In the genomic region with DNA sequence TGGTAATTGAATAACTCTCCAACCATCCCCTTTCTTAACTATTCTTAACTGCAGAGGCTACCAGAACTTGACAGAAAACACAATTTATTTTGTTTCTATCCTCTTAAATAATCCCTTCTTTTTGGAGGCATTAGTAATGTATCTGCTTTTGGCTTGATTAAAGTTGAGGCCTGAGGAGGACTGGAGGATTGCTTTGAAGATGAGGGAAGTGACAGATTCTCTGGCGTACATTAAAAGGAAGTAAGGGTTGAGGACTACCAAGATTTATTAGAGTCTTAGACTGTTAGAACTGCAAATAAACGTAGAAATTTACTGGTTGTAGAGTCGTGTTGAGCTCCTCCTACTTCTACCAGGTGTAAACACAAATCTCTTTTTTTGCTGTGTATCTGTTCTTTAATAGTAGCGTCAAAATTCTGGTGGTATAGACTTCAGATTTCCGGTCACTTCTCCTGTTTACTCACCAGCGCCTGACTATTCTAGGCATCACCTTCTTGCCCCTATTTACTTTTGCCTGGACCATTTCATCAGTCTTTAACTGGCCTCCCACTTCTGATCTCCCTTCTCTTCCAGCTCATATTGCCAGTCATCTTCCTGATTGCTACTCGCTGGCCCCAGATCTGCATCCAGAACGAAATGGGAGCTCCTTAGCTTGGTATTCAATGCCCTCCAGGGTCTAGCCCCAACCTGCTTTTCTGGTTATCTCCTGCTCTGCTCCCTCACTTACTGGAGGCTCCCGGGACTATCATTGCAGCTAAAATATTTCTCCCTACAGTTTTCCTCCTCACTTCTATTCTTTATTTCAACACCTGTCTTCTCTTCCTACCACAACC, we compare ENCODE assay signal across 15 cellular contexts. TPM values are rescaled to one million over a fixed set of nuclear protein-coding genes. Genes with fewer than 3 reads are reported as not detected.
DNase-seq lines count a peak whose midpoint lies in the region; ATAC-seq and TF ChIP-seq lines count a peak whose summit lies in the region.
"Had no signal": no experiment of that assay in that cellular context is flagged by ENCODE, and none has a peak within 500 bp of the region (broad histone marks: within the 10 kb centered on the region; RNA-seq: fewer than 3 reads in every experiment).

No MANE protein-coding gene starts in this region.

- H3K79me2 ChIP-seq in fibroblast of lung (ENCODE audit: control insufficient read depth, insufficient read depth, low read length): peaks cover 97% of the 10 kb centered on the region

- H3K27ac Mint-ChIP-seq in T-helper 1 cell treated with Interleukin-12 subunit alpha and Interleukin-12 subunit beta and Interleukin-4 antibody, amounts not matched to agents 30 μg/mL and 1 μg/mL, for 36 hours: peak overlapping the region; percentile 10
- H3K27ac Mint-ChIP-seq: nephron had no signal

- H3K27me3 Mint-ChIP-seq in T-helper 1 cell treated with Interleukin-12 subunit alpha and Interleukin-12 subunit beta and Interleukin-4 antibody, amounts not matched to agents 30 μg/mL and 1 μg/mL, for 36 hours (ENCODE audit: low read depth): no peaks in the 10 kb centered on the region

- TF ChIP-seq CTCF in RWPE2 (IDR thresholded peaks at IDR 0.05; ENCODE audit: poor library complexity, severe bottlenecking) (no peak), fibroblast of lung (conservative IDR thresholded peaks at IDR 0.05 in 1 of 2, IDR thresholded peaks at IDR 0.05 in 1 of 2; ENCODE audit: low read depth in 1 of 2, low read length in 2 of 2) (no peak), gastrocnemius medialis (IDR thresholded peaks at IDR 0.05 in 4 of 5, conservative IDR thresholded peaks at IDR 0.05 in 1 of 5) (no peak)

- peaks cover 43% of the 10 kb centered on the region for H3K36me3 Mint-ChIP-seq in T-helper 1 cell treated with Interleukin-12 subunit alpha and Interleukin-12 subunit beta and Interleukin-4 antibody, amounts not matched to agents 30 μg/mL and 1 μg/mL, for 36 hours (ENCODE audit: low read depth)

- H3K4me1 Mint-ChIP-seq in T-helper 1 cell treated with Interleukin-12 subunit alpha and Interleukin-12 subunit beta and Interleukin-4 antibody, amounts not matched to agents 30 μg/mL and 1 μg/mL, for 36 hours (ENCODE audit: low read depth): peaks cover 28% of the 10 kb centered on the region

- no peak overlapping the region for H3K9ac ChIP-seq in fibroblast of lung (ENCODE audit: insufficient read depth, low read length)

- H3K4me3 ChIP-seq in RWPE2 (ENCODE audit: severe bottlenecking) (no peak overlapping the region), fibroblast of lung (replicated peaks in 1 of 4; ENCODE audit: control extremely low read depth in 1 of 4, insufficient read depth in 1 of 4, low read depth in 3 of 4, low read length in 4 of 4) (peak overlapping the region in 1 of 4 experiments; percentile 29), gastrocnemius medialis (no peak overlapping the region)
- H3K4me3 ChIP-seq: heart right ventricle, skin epidermis had no signal

- H3K9me3 Mint-ChIP-seq in T-helper 1 cell treated with Interleukin-12 subunit alpha and Interleukin-12 subunit beta and Interleukin-4 antibody, amounts not matched to agents 30 μg/mL and 1 μg/mL, for 36 hours: no peaks in the 10 kb centered on the region
- H3K9me3 Mint-ChIP-seq: nephron had no signal

- no peak for TF ChIP-seq POLR2A in gastrocnemius medialis (IDR thresholded peaks at IDR 0.05)

- peaks cover 11% of the 10 kb centered on the region for H3K4me1 ChIP-seq in RWPE2 (ENCODE audit: insufficient read depth, poor library complexity, severe bottlenecking)
- H3K4me1 ChIP-seq in fibroblast of lung (ENCODE audit: control insufficient read depth, extremely low read depth, insufficient read depth, low read length): peaks cover 14% of the 10 kb centered on the region
- peaks cover 23 to 28% of the 10 kb centered on the region in 2 donors for H3K4me1 ChIP-seq in gastrocnemius medialis

- peak; percentile 8; the same call in 1 of the 3 replicates for ATAC-seq in RWPE2 (ENCODE audit: low read depth)
- ATAC-seq in gastrocnemius medialis: no peak
- ATAC-seq in HG02798 (IDR thresholded peaks at IDR 0.05; ENCODE audit: poor library complexity, unreplicated experiment): no peak
- ATAC-seq: left colon had no signal

- H3K9me3 ChIP-seq in RWPE2 (ENCODE audit: severe bottlenecking): no peaks in the 10 kb centered on the region
- H3K9me3 ChIP-seq in fibroblast of lung (ENCODE audit: control insufficient read depth, insufficient read depth, low read depth, low read length): no peaks in the 10 kb centered on the region
- H3K9me3 ChIP-seq in gastrocnemius medialis: no peaks in the 10 kb centered on the region
- H3K9me3 ChIP-seq: heart right ventricle had no signal

- H4K20me1 ChIP-seq in fibroblast of lung (ENCODE audit: control insufficient read depth, extremely low read depth, insufficient read depth, low read length): peaks cover 9% of the 10 kb centered on the region

- in situ Hi-C loops in gastrocnemius medialis (cut with MboI; ENCODE audit: low sequenced_read_pairs in 4 of 4): loop anchor here in 1 of 4 donors (25.0 kb wide), 1 partner anchor 358 kb away; the partner anchor contains the start of gene HSP90B1

- H3K27ac ChIP-seq in RWPE2 (ENCODE audit: poor library complexity, severe bottlenecking) (no peak overlapping the region), fibroblast of lung (ENCODE audit: insufficient read depth, low read length) (peak overlapping the region; percentile 2), gastrocnemius medialis (peak overlapping the region; percentile 19 to 30 (median 27))
- H3K27ac ChIP-seq: HL-60 had no signal

- DNase-seq in T-helper 1 cell (no peak), RWPE2 (ENCODE audit: low spot score) (no peak), fibroblast of lung (ENCODE audit: low read depth in 2 of 2) (no peak), gastrocnemius medialis (no peak), UCSD-AML1 (lab: John Stamatoyannopoulos, UW; ENCODE audit: unreplicated experiment) (no peak)
- no peak for DNase-seq in stimulated activated CD4-positive, alpha-beta T cell treated with anti-CD3 and anti-CD28 coated beads, Interleukin-2, amount 100 ng/mL, for 24 hours
- DNase-seq: activated T-cell treated with anti-CD3 and anti-CD28 coated beads for 4 hours, NCI-H2107 had no signal

- H3K4me2 ChIP-seq in fibroblast of lung (ENCODE audit: extremely low read depth, insufficient read depth, low read length): peak overlapping the region; percentile 35

- H3K4me3 Mint-ChIP-seq in T-helper 1 cell treated with Interleukin-12 subunit alpha and Interleukin-12 subunit beta and Interleukin-4 antibody, amounts not matched to agents 30 μg/mL and 1 μg/mL, for 36 hours: no peak overlapping the region
- H3K4me3 Mint-ChIP-seq: nephron had no signal

- H3K27me3 ChIP-seq in RWPE2 (ENCODE audit: insufficient read depth, poor library complexity, severe bottlenecking): no peaks in the 10 kb centered on the region
- no peaks in the 10 kb centered on the region for H3K27me3 ChIP-seq in fibroblast of lung (ENCODE audit: control insufficient read depth, insufficient read depth, low read length)
- H3K27me3 ChIP-seq in gastrocnemius medialis: no peaks in the 10 kb centered on the region
- H3K27me3 ChIP-seq: heart right ventricle had no signal

- no peak overlapping the region for H2AFZ ChIP-seq in fibroblast of lung (ENCODE audit: low read length)

- H3K36me3 ChIP-seq in RWPE2 (ENCODE audit: low read depth) (peaks cover 91% of the 10 kb centered on the region), fibroblast of lung (ENCODE audit: control insufficient read depth, insufficient read depth, low read length) (peaks cover 28% of the 10 kb centered on the region), gastrocnemius medialis (peaks cover 0 to 55% of the 10 kb centered on the region in 2 donors)

- intact Hi-C loops in gastrocnemius medialis (cut with DNase I; ENCODE audit: low total_unique reads): no loop called here

RNA-seq across cellular contexts. Expression of gene EID3, which starts 8.5 kb away (rescaled TPM):
- total RNA-seq in fibroblast of lung (8.2 and 18.0 TPM in 2 replicates), gastrocnemius medialis (1 to 10 TPM in 2 of 4 donors, under 1 TPM in 2; 0.51 to 3.4 (median 1.00) TPM)
- polyA plus RNA-seq in fibroblast of lung: 2.3 and 3.5 TPM in 2 replicates
- 1.4 and 2.9 TPM in 2 replicates for polyA plus RNA-seq in fibroblast of lung (2012)
- polyA minus RNA-seq in fibroblast of lung (ENCODE audit: low replicate concordance): 0.37 TPM in 1 of 2 replicates, not detected in the other
